In the genomic region with DNA sequence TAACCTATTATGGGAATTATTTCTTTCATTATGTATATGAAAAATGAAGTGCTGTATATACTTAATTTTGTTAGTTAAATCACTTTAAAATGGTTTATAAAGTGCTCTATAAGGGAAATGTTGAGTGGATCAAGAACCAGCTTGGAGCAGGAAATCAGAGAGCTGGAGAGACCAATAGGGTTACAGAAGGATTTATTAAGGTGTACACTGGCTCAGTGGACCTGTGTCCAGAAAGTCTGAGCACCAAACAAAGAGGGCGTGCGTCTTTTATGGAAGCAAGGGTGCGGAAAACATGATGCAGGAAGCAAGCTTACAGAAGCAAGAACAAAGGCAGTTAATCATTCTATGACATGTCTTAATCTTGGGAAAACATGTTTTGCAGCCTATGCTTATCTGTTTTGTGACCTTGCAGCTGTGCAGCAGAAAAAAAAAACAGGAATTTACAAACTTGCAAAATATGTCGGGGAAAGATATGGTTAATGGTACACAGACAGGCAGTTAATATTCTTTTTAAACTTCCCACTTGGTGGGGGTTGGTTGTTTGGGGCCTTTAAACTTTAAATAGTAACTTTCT, we compare ENCODE assay signal across 16 cellular contexts.
DNase-seq lines count a peak whose midpoint lies in the region; ATAC-seq and TF ChIP-seq lines count a peak whose summit lies in the region.
"Had no signal": no experiment of that assay in that cellular context is flagged by ENCODE, and none has a peak within 500 bp of the region (broad histone marks: within the 10 kb centered on the region; RNA-seq: fewer than 3 reads in every experiment).

No MANE protein-coding gene starts in this region.

- TF ChIP-seq POLR2A in esophagus muscularis mucosa (IDR thresholded peaks at IDR 0.05; ENCODE audit: low read depth), result no peak

- H3K9me3 ChIP-seq in esophagus muscularis mucosa, result peaks cover 0 to 13% (median 8%) of the 10 kb centered on the region in 4 donors
- H3K9me3 ChIP-seq: HAP-1 had no signal

- DNase-seq in DMS53 (lab: John Stamatoyannopoulos, UW) (peak; percentile 23), DMS53 treated with DMSO at 0.1 percent for 48 hours (lab: John Stamatoyannopoulos, UW; ENCODE audit: unreplicated experiment) (no peak), amniotic epithelial cell (ENCODE audit: low read depth) (peak; percentile 2), esophagus muscularis mucosa (ENCODE audit: extremely low spot score) (peak; percentile 24), NCI-H1436 treated with DMSO at 0.1 percent for 48 hours (lab: John Stamatoyannopoulos, UW) (no peak)
- DNase-seq: CD4-positive, CD25-positive, alpha-beta regulatory T cell; CD8-positive, alpha-beta T cell; DMS 273 treated with DMSO at 0.1 percent for 48 hours; DND-41; GOT3 had no signal

- no peak for TF ChIP-seq CTCF in esophagus muscularis mucosa (IDR thresholded peaks at IDR 0.05)

- ATAC-seq in HG02571 (IDR thresholded peaks at IDR 0.05; ENCODE audit: unreplicated experiment), result no peak
- ATAC-seq: CD8-positive, alpha-beta T cell had no signal

- H3K27ac ChIP-seq in esophagus muscularis mucosa (replicated peaks in 1 of 4), result no peak overlapping the region
- H3K27ac ChIP-seq: 22Rv1, BLaER1, C4-2B had no signal

- no peaks in the 10 kb centered on the region for H3K4me1 ChIP-seq in esophagus muscularis mucosa
- H3K4me1 ChIP-seq: Caco-2, HAP-1 had no signal

- intact Hi-C loops in esophagus muscularis mucosa (cut with DNase I), result no loop called here

- WGBS in esophagus muscularis mucosa, result 86% methylated on average over 4 of the region's 4 CpGs

- H3K36me3 ChIP-seq in esophagus muscularis mucosa, result no peaks in the 10 kb centered on the region
- H3K36me3 ChIP-seq: BLaER1, HAP-1 had no signal

- no peak overlapping the region for H3K4me3 ChIP-seq in esophagus muscularis mucosa
- H3K4me3 ChIP-seq: BLaER1, HAP-1 had no signal

- no peaks in the 10 kb centered on the region for H3K27me3 ChIP-seq in esophagus muscularis mucosa
- H3K27me3 ChIP-seq: BLaER1 had no signal

- TF ChIP-seq EP300 in esophagus muscularis mucosa (IDR thresholded peaks at IDR 0.05), result no peak

Comparison
In these comparisons a context has a peak if more than half of its experiments do, and no peak if none do; other contexts are left out.
1. DNase-seq: peak in DMS53 (single experiment), amniotic epithelial cell (single experiment) and esophagus muscularis mucosa (single experiment); none in DMS53 treated with DMSO at 0.1 percent for 48 hours (single experiment) and NCI-H1436 treated with DMSO at 0.1 percent for 48 hours (single experiment).